Comparison of ENCODE assay signal across 1 cellular context in the genomic region with DNA sequence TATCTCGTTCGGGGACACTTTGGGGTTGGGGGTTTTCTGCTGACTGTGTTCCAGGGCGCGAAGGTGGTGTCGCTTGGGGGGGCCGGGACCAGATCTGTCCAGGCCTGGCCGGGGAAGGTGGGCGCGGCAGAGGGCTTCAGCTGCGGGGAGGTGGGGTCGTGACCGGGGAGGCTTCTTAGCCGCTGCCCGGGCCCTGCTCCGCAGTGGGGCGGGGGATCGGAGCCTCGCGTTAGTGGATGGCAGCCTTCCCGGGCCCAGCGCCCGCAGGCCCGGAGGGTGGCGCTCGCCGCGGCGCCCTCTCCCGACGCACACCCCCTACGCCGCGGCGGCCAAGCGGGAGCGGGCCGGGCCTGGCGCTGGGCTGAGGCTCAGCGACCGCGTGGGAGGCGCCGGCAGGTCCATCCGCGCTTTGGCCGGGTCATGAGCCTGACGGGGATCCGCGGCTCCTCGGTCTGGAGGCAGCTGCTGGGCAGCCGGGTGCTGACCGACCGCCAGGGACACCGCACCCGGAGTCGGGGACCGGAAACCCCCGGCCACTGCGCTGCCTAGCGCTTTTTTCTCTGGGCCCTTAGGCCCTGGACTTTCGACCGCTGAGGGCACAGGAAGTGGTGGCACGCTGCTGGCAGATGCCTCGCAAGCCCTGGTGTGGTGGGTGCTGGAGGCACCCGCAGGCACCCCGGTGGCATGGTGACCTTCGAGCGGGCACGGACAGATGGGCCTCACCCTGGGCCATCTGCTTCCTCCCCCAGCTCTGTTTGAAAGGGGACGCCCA.
TF ChIP-seq lines count a peak whose summit lies in the region.

No MANE protein-coding gene starts in this region.

TF ChIP-seq in GM12878, 131 proteins besides CTCF, POLR2A, EP300 and RAD21 (continued from another document and continues in another):
- TF ChIP-seq, protein P1, sequence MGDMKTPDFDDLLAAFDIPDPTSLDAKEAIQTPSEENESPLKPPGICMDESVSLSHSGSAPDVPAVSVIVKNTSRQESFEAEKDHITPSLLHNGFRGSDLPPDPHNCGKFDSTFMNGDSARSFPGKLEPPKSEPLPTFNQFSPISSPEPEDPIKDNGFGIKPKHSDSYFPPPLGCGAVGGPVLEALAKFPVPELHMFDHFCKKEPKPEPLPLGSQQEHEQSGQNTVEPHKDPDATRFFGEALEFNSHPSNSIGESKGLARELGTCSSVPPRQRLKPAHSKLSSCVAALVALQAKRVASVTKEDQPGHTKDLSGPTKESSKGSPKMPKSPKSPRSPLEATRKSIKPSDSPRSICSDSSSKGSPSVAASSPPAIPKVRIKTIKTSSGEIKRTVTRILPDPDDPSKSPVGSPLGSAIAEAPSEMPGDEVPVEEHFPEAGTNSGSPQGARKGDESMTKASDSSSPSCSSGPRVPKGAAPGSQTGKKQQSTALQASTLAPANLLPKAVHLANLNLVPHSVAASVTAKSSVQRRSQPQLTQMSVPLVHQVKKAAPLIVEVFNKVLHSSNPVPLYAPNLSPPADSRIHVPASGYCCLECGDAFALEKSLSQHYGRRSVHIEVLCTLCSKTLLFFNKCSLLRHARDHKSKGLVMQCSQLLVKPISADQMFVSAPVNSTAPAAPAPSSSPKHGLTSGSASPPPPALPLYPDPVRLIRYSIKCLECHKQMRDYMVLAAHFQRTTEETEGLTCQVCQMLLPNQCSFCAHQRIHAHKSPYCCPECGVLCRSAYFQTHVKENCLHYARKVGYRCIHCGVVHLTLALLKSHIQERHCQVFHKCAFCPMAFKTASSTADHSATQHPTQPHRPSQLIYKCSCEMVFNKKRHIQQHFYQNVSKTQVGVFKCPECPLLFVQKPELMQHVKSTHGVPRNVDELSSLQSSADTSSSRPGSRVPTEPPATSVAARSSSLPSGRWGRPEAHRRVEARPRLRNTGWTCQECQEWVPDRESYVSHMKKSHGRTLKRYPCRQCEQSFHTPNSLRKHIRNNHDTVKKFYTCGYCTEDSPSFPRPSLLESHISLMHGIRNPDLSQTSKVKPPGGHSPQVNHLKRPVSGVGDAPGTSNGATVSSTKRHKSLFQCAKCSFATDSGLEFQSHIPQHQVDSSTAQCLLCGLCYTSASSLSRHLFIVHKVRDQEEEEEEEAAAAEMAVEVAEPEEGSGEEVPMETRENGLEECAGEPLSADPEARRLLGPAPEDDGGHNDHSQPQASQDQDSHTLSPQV (IDR thresholded peaks at IDR 0.05): no peak
- no peak for TF ChIP-seq ETV6 (conservative IDR thresholded peaks at IDR 0.05 in 1 of 2, IDR thresholded peaks at IDR 0.05 in 1 of 2; ENCODE audit: borderline replicate concordance in 1 of 2, low read depth in 1 of 2)
- no peak for TF ChIP-seq CBFB (IDR thresholded peaks at IDR 0.05; ENCODE audit: low read depth)
- TF ChIP-seq MYC (IDR thresholded peaks at IDR 0.05; ENCODE audit: insufficient read depth, insufficient read length, insufficient replicate concordance, low read length, severe bottlenecking): peak; percentile 61
- TF ChIP-seq ZNF274 (IDR thresholded peaks at IDR 0.05; ENCODE audit: insufficient read depth, insufficient read length): no peak
- TF ChIP-seq LARP7 (IDR thresholded peaks at IDR 0.05): peak; percentile 52; the same call in 1 of the 2 replicates
- peak in 1 of 2 experiments; percentile 27; a peak in 1 of 4 replicates for TF ChIP-seq IKZF2 (IDR thresholded peaks at IDR 0.05)
- no peak for TF ChIP-seq KLF5 (IDR thresholded peaks at IDR 0.05; ENCODE audit: partially characterized antibody)
- no peak for TF ChIP-seq MYB (IDR thresholded peaks at IDR 0.05; ENCODE audit: borderline replicate concordance, low read depth, low read length)
- TF ChIP-seq, protein P2, sequence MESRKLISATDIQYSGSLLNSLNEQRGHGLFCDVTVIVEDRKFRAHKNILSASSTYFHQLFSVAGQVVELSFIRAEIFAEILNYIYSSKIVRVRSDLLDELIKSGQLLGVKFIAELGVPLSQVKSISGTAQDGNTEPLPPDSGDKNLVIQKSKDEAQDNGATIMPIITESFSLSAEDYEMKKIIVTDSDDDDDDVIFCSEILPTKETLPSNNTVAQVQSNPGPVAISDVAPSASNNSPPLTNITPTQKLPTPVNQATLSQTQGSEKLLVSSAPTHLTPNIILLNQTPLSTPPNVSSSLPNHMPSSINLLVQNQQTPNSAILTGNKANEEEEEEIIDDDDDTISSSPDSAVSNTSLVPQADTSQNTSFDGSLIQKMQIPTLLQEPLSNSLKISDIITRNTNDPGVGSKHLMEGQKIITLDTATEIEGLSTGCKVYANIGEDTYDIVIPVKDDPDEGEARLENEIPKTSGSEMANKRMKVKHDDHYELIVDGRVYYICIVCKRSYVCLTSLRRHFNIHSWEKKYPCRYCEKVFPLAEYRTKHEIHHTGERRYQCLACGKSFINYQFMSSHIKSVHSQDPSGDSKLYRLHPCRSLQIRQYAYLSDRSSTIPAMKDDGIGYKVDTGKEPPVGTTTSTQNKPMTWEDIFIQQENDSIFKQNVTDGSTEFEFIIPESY (IDR thresholded peaks at IDR 0.05): no peak
- TF ChIP-seq, protein P3, sequence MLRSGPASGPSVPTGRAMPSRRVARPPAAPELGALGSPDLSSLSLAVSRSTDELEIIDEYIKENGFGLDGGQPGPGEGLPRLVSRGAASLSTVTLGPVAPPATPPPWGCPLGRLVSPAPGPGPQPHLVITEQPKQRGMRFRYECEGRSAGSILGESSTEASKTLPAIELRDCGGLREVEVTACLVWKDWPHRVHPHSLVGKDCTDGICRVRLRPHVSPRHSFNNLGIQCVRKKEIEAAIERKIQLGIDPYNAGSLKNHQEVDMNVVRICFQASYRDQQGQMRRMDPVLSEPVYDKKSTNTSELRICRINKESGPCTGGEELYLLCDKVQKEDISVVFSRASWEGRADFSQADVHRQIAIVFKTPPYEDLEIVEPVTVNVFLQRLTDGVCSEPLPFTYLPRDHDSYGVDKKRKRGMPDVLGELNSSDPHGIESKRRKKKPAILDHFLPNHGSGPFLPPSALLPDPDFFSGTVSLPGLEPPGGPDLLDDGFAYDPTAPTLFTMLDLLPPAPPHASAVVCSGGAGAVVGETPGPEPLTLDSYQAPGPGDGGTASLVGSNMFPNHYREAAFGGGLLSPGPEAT (IDR thresholded peaks at IDR 0.05; ENCODE audit: low read depth): peak; percentile 45; the same call in 1 of the 2 replicates
- no peak for TF ChIP-seq ATF7 (IDR thresholded peaks at IDR 0.05; ENCODE audit: low read depth)
- no peak for TF ChIP-seq HDAC6 (IDR thresholded peaks at IDR 0.05; ENCODE audit: unreplicated experiment)
- no peak for TF ChIP-seq FOXM1 (IDR thresholded peaks at IDR 0.05; ENCODE audit: low read depth, low read length)
- no peak for TF ChIP-seq JUNB (IDR thresholded peaks at IDR 0.05)
- TF ChIP-seq SREBF2 (IDR thresholded peaks at IDR 0.05; ENCODE audit: low read length): no peak
- TF ChIP-seq, protein P4, sequence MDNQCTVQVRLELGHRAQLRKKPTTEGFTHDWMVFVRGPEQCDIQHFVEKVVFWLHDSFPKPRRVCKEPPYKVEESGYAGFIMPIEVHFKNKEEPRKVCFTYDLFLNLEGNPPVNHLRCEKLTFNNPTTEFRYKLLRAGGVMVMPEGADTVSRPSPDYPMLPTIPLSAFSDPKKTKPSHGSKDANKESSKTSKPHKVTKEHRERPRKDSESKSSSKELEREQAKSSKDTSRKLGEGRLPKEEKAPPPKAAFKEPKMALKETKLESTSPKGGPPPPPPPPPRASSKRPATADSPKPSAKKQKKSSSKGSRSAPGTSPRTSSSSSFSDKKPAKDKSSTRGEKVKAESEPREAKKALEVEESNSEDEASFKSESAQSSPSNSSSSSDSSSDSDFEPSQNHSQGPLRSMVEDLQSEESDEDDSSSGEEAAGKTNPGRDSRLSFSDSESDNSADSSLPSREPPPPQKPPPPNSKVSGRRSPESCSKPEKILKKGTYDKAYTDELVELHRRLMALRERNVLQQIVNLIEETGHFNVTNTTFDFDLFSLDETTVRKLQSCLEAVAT (IDR thresholded peaks at IDR 0.05): no peak
- TF ChIP-seq KAT2A (conservative IDR thresholded peaks at IDR 0.05; ENCODE audit: control insufficient read depth, low read depth, low read length): no peak
- no peak for TF ChIP-seq JUND (IDR thresholded peaks at IDR 0.05; ENCODE audit: low read depth, low read length)
- no peak for TF ChIP-seq CREB1 (IDR thresholded peaks at IDR 0.05; ENCODE audit: low read depth)
- no peak for TF ChIP-seq RUNX3 (IDR thresholded peaks at IDR 0.05; ENCODE audit: low read length)
- TF ChIP-seq, protein P5, sequence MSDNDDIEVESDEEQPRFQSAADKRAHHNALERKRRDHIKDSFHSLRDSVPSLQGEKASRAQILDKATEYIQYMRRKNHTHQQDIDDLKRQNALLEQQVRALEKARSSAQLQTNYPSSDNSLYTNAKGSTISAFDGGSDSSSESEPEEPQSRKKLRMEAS (IDR thresholded peaks at IDR 0.05; ENCODE audit: low read depth, low read length): no peak
- TF ChIP-seq CEBPB (IDR thresholded peaks at IDR 0.05; ENCODE audit: borderline replicate concordance in 1 of 2, low read depth in 2 of 2, low read length in 2 of 2): no peak
- peak; percentile 87; the same call in 1 of the 2 replicates for TF ChIP-seq DPF2 (IDR thresholded peaks at IDR 0.05)
- TF ChIP-seq, protein P6, sequence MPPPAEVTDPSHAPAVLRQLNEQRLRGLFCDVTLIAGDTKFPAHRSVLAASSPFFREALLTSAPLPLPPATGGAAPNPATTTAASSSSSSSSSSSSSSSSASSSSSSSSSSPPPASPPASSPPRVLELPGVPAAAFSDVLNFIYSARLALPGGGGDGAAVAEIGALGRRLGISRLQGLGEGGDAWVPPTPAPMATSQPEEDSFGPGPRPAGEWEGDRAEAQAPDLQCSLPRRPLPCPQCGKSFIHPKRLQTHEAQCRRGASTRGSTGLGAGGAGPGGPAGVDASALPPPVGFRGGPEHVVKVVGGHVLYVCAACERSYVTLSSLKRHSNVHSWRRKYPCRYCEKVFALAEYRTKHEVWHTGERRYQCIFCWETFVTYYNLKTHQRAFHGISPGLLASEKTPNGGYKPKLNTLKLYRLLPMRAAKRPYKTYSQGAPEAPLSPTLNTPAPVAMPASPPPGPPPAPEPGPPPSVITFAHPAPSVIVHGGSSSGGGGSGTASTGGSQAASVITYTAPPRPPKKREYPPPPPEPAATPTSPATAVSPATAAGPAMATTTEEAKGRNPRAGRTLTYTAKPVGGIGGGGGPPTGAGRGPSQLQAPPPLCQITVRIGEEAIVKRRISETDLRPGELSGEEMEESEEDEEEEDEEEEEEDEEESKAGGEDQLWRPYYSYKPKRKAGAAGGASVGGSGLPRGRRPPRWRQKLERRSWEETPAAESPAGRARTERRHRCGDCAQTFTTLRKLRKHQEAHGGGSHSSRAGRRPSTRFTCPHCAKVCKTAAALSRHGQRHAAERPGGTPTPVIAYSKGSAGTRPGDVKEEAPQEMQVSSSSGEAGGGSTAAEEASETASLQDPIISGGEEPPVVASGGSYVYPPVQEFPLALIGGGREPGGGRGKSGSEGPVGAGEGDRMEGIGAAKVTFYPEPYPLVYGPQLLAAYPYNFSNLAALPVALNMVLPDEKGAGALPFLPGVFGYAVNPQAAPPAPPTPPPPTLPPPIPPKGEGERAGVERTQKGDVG (CRISPR knock-in tag; IDR thresholded peaks at IDR 0.05): no peak
- peak; percentile 33; the same call in 1 of the 2 replicates for TF ChIP-seq ZNF24 (IDR thresholded peaks at IDR 0.05)
- peak in 1 of 2 experiments; percentile 47; a peak in 1 of 3 replicates for TF ChIP-seq EGR1 (IDR thresholded peaks at IDR 0.05; ENCODE audit: borderline replicate concordance in 1 of 2, low read depth in 2 of 2, low read length in 2 of 2)
- no peak for TF ChIP-seq HDAC2 (IDR thresholded peaks at IDR 0.05)
- TF ChIP-seq, protein P7, sequence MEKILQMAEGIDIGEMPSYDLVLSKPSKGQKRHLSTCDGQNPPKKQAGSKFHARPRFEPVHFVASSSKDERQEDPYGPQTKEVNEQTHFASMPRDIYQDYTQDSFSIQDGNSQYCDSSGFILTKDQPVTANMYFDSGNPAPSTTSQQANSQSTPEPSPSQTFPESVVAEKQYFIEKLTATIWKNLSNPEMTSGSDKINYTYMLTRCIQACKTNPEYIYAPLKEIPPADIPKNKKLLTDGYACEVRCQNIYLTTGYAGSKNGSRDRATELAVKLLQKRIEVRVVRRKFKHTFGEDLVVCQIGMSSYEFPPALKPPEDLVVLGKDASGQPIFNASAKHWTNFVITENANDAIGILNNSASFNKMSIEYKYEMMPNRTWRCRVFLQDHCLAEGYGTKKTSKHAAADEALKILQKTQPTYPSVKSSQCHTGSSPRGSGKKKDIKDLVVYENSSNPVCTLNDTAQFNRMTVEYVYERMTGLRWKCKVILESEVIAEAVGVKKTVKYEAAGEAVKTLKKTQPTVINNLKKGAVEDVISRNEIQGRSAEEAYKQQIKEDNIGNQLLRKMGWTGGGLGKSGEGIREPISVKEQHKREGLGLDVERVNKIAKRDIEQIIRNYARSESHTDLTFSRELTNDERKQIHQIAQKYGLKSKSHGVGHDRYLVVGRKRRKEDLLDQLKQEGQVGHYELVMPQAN (conservative IDR thresholded peaks at IDR 0.05): peak; percentile 75; the same call in 1 of the 2 replicates
- no peak for TF ChIP-seq SMAD5 (IDR thresholded peaks at IDR 0.05; ENCODE audit: low read depth)
- TF ChIP-seq, protein P8, sequence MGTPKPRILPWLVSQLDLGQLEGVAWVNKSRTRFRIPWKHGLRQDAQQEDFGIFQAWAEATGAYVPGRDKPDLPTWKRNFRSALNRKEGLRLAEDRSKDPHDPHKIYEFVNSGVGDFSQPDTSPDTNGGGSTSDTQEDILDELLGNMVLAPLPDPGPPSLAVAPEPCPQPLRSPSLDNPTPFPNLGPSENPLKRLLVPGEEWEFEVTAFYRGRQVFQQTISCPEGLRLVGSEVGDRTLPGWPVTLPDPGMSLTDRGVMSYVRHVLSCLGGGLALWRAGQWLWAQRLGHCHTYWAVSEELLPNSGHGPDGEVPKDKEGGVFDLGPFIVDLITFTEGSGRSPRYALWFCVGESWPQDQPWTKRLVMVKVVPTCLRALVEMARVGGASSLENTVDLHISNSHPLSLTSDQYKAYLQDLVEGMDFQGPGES (IDR thresholded peaks at IDR 0.05): no peak
- TF ChIP-seq, protein P9, sequence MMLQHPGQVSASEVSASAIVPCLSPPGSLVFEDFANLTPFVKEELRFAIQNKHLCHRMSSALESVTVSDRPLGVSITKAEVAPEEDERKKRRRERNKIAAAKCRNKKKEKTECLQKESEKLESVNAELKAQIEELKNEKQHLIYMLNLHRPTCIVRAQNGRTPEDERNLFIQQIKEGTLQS (IDR thresholded peaks at IDR 0.05; ENCODE audit: borderline replicate concordance, extremely low read depth, low read depth, low read length): no peak
- no peak for TF ChIP-seq NFXL1 (IDR thresholded peaks at IDR 0.05; ENCODE audit: borderline replicate concordance)
- TF ChIP-seq, protein P10, sequence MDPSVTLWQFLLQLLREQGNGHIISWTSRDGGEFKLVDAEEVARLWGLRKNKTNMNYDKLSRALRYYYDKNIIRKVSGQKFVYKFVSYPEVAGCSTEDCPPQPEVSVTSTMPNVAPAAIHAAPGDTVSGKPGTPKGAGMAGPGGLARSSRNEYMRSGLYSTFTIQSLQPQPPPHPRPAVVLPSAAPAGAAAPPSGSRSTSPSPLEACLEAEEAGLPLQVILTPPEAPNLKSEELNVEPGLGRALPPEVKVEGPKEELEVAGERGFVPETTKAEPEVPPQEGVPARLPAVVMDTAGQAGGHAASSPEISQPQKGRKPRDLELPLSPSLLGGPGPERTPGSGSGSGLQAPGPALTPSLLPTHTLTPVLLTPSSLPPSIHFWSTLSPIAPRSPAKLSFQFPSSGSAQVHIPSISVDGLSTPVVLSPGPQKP (IDR thresholded peaks at IDR 0.05; ENCODE audit: low read depth, low read length): no peak
